ENCODE assay signal across 10 cellular contexts in the genomic region with DNA sequence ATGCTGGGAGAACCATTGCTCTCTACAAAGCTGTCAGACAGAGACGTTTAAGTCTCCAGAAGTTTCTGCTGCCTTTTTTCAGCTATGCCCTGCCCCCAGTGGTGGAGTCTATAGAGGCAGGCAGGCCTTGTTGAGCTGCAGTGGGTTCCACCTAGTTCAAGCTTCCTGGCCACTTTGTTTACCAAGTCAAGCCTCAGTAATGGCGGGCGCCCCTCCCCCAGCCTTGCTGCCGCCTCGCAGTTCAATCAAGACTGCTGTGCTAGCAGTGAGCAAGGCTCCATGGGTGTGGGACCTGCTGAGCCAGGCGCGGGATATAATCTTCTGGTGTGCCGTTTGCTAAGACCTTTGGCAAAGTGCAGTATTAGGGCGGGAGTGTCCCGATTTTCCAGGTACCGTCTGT. TPM values are rescaled to one million over a fixed set of nuclear protein-coding genes. Genes with fewer than 3 reads are reported as not detected.
A peak's percentile ranks its signal among the peaks of the same experiment; 100 is the strongest.
DNase-seq lines count a peak whose midpoint lies in the region; ATAC-seq and TF ChIP-seq lines count a peak whose summit lies in the region.
"Had no signal": no experiment of that assay in that cellular context is flagged by ENCODE, and none has a peak within 500 bp of the region (broad histone marks: within the 10 kb centered on the region; RNA-seq: fewer than 3 reads in every experiment).

No MANE protein-coding gene starts in this region.

- no peak for ATAC-seq in GM21526 (IDR thresholded peaks at IDR 0.05; ENCODE audit: low FRiP score, unreplicated experiment)
- ATAC-seq in GM21825 (IDR thresholded peaks at IDR 0.05; ENCODE audit: unreplicated experiment): no peak
- ATAC-seq: natural killer cell had no signal

- H3K4me3 ChIP-seq in fibroblast of villous mesenchyme (ENCODE audit: low read depth, low read length): no peak overlapping the region

- peak; percentile 30; the same call in 1 of the 2 replicates for TF ChIP-seq CTCF in C4-2B (conservative IDR thresholded peaks at IDR 0.05)
- peak; percentile 54 for TF ChIP-seq CTCF in GM12873 (IDR thresholded peaks at IDR 0.05; ENCODE audit: insufficient read depth, low read depth, low read length, missing control alignments)
- peak; percentile 27 for TF ChIP-seq CTCF in fibroblast of villous mesenchyme (IDR thresholded peaks at IDR 0.05; ENCODE audit: insufficient read depth, low read depth, low read length)

- H3K27ac ChIP-seq in C4-2B: no peak overlapping the region
- H3K27ac ChIP-seq: RWPE1 had no signal

- peak; percentile 2 for DNase-seq in RPMI8226
- DNase-seq in fibroblast of villous mesenchyme (ENCODE audit: low read depth): no peak
- no peak for DNase-seq in cortex of kidney (lab: John Stamatoyannopoulos, UW)
- DNase-seq in kidney tubule cell (ENCODE audit: low spot score): no peak
- DNase-seq: natural killer cell had no signal

RNA-seq across cellular contexts. Expression of a gene that starts 52.7 kb away (rescaled TPM):
- not detected in 2 replicates for total RNA-seq in fibroblast of villous mesenchyme
- total RNA-seq: natural killer cell had no signal
